In the genomic region with DNA sequence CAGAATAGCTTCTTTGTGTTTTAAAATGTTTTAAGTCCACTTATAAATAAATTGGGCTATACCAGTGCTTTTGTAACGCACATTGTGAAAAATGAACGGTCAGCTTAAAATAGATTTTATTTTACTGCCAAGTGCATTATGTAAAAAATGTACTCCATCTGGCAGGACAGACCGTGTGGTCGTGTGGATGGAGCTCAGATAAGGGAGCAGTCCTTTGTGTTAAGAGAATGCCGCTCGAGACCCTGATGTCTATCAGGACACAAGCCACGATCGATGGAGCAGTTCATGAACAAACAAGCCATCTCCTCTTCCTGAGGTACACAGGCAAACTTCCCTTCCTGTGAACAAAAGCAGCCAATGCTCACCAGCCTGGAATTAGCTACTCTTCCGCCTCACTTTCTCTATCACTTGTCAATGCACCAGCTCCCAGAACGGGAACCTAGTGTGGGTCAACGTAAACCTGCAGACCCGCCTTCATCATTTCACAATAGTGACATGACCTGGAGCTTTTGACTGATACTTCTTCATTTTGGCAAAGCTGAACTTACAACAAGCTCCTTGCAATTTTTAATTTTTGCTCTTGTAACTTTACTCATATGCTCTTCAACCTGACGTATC, we compare ENCODE assay signal across 26 cellular contexts.
DNase-seq lines count a peak whose midpoint lies in the region; ATAC-seq, FAIRE-seq and TF ChIP-seq lines count a peak whose summit lies in the region.
"Had no signal": no experiment of that assay in that cellular context is flagged by ENCODE, and none has a peak within 500 bp of the region (broad histone marks: within the 10 kb centered on the region; RNA-seq: fewer than 3 reads in every experiment).

No MANE protein-coding gene starts in this region.

- H4K20me1 ChIP-seq in K562 (replicated peaks; ENCODE audit: control insufficient read depth, insufficient read depth, low read length): no peaks in the 10 kb centered on the region

- intact Hi-C loops in K562 (cut with micrococcal nuclease): no loop called here

- TF ChIP-seq CTCF in HL-60 (IDR thresholded peaks at IDR 0.05; ENCODE audit: insufficient read depth, low read length) (no peak), K562 (IDR thresholded peaks at IDR 0.05 in 2 of 3, conservative IDR thresholded peaks at IDR 0.05 in 1 of 3; ENCODE audit: insufficient read depth in 2 of 3, low read depth in 1 of 3, low read length in 3 of 3) (no peak)

- no peaks in the 10 kb centered on the region for H3K4me1 ChIP-seq in K562 (replicated peaks in 1 of 2; ENCODE audit: control insufficient read depth in 2 of 2, insufficient read depth in 2 of 2, low read length in 2 of 2)
- H3K4me1 ChIP-seq: BE2C, pancreas had no signal

- no peak for ATAC-seq in K562
- ATAC-seq in HG03469 (IDR thresholded peaks at IDR 0.05; ENCODE audit: unreplicated experiment): no peak
- ATAC-seq: activated CD8-positive, alpha-beta memory T cell treated with anti-CD3 and anti-CD28 coated beads, Interleukin-2, amount 10 ng/mL, durations not matched to agents 7 days and 5 days; activated naive CD8-positive, alpha-beta T cell treated with anti-CD3 and anti-CD28 coated beads, Interleukin-2, amount 50 U/mL, for 24 hours; CD8-positive, alpha-beta T cell; pancreas had no signal

- in situ Hi-C loops in K562 (cut with MboI): no loop called here

- no peaks in the 10 kb centered on the region for H3K79me2 ChIP-seq in K562 (ENCODE audit: control insufficient read depth, insufficient read depth, low read length)

- POLR2A ChIA-PET in K562 (lab: Yijun Ruan, JAX): interaction anchor here (0.6 kb wide), 1 partner anchor 194 kb away, joined by 4 read pairs; no protein-coding TSS in a partner anchor

- H3K36me3 ChIP-seq in K562 (ENCODE audit: control insufficient read depth, insufficient read depth, low read length): no peaks in the 10 kb centered on the region
- H3K36me3 ChIP-seq: BE2C, esophagus squamous epithelium, pancreas had no signal

- H2AFZ ChIP-seq in K562 (ENCODE audit: low read depth, low read length): peak overlapping the region; percentile 34; the same call in 1 of the 2 replicates

- FAIRE-seq in K562 (lab: Jason Lieb, UNC): no peak
- FAIRE-seq: frontal cortex, pancreas, TTC549, urothelium cell line had no signal

- no peaks in the 10 kb centered on the region for H3K27me3 ChIP-seq in HL-60 (ENCODE audit: insufficient read depth, poor library complexity, severe bottlenecking)
- H3K27me3 ChIP-seq in K562 (ENCODE audit: control insufficient read depth in 2 of 2, insufficient read depth in 2 of 2, low read length in 2 of 2): no peaks in the 10 kb centered on the region
- H3K27me3 ChIP-seq: BE2C, esophagus squamous epithelium, pancreas had no signal

- CTCF ChIA-PET in K562 (lab: Yijun Ruan, JAX; ENCODE audit: low intra/inter-chr PET ratio): no interaction called here

- H3K27ac ChIP-seq in HL-60 (replicated peaks) (peak overlapping the region; percentile 44), K562 (ENCODE audit: extremely low read depth, low read depth, low read length) (no peak overlapping the region)
- H3K27ac ChIP-seq: esophagus squamous epithelium, pancreas, SK-N-MC had no signal

- H3K9me1 ChIP-seq in K562 (ENCODE audit: control insufficient read depth, insufficient read depth, low read length): no peaks in the 10 kb centered on the region

- H3K4me2 ChIP-seq in K562 (ENCODE audit: insufficient read depth, low read length): no peak overlapping the region

- H3K4me3 ChIP-seq in HL-60 (replicated peaks; ENCODE audit: insufficient read depth, low read length): 0 out of 2 replicates have a peak overlapping the region, but pooled peaks have one; percentile 14
- H3K4me3 ChIP-seq in K562: no peak overlapping the region
- H3K4me3 ChIP-seq: esophagus squamous epithelium, pancreas, SK-N-MC had no signal

- DNase-seq in HL-60 (ENCODE audit: low read depth in 1 of 2, low spot score in 1 of 2) (peak; percentile 54 to 85), NOMO-1 (lab: John Stamatoyannopoulos, UW; ENCODE audit: unreplicated experiment in 2 of 2) (peak; percentile 79 to 89), K562 (ENCODE audit: extremely low read depth in 1 of 4, low spot score in 3 of 4) (no peak), lung microvascular endothelial cell (ENCODE audit: low read depth in 2 of 2) (peak; percentile 28 to 81), amniotic stem cell (lab: John Stamatoyannopoulos, UW) (no peak)
- no peak for DNase-seq in stimulated activated CD4-positive, alpha-beta T cell treated with anti-CD3 and anti-CD28 coated beads, Interleukin-15, amount 100 ng/mL, for 24 hours
- no peak for DNase-seq in central memory CD4-positive, alpha-beta T cell
- DNase-seq: activated CD8-positive, alpha-beta memory T cell treated with anti-CD3 and anti-CD28 coated beads, Interleukin-2, amount 10 ng/mL, durations not matched to agents 7 days and 5 days; activated naive CD4-positive, alpha-beta T cell; activated naive CD8-positive, alpha-beta T cell treated with anti-CD3 and anti-CD28 coated beads, Interleukin-2, amount 50 U/mL, for 24 hours; BE2C; CD8-positive, alpha-beta T cell; esophagus squamous epithelium; NCI-H1417; NCI-H2081; NCI-H2227 treated with DMSO at 0.1 percent for 48 hours; NCI-H526 treated with DMSO at 0.1 percent for 48 hours; nephron progenitor cell; pancreas; RPMI8226; stimulated activated naive CD4-positive, alpha-beta T cell had no signal

- no peak for TF ChIP-seq POLR2A in K562 (conservative IDR thresholded peaks at IDR 0.05)

- no peak overlapping the region for H3K9ac ChIP-seq in K562 (ENCODE audit: insufficient read depth in 1 of 2, low read depth in 2 of 2, low read length in 2 of 2)

- no peaks in the 10 kb centered on the region for H3K9me3 ChIP-seq in K562 (replicated peaks; ENCODE audit: control insufficient read depth, insufficient read depth, low read depth, low read length)
- H3K9me3 ChIP-seq: BE2C, esophagus squamous epithelium, pancreas had no signal

- under 1% methylated on average over 13 of the region's 13 CpGs for WGBS in K562 (ENCODE audit: insufficient coverage, low coverage, missing lambda C conversion rate)

- no peak for TF ChIP-seq EP300 in K562 (IDR thresholded peaks at IDR 0.05; ENCODE audit: low read length)

- BruUV-seq in K562 (replicated peaks; lab: Mats Ljungman, UMichigan): no TSS peak

- TF ChIP-seq RAD21 in K562 (CRISPR knock-in tag; conservative IDR thresholded peaks at IDR 0.05 in 1 of 2, IDR thresholded peaks at IDR 0.05 in 1 of 2): no peak

TF ChIP-seq in K562, 482 proteins besides CTCF, POLR2A, EP300 and RAD21:
- no peak for TF ChIP-seq ATF1 (CRISPR knock-in tag; IDR thresholded peaks at IDR 0.05)
- no peak for TF ChIP-seq ATF1 (tag; IDR thresholded peaks at IDR 0.05)
- TF ChIP-seq MTF1 (CRISPR knock-in tag; IDR thresholded peaks at IDR 0.05; ENCODE audit: borderline replicate concordance): no peak
- TF ChIP-seq TAF1 (IDR thresholded peaks at IDR 0.05; ENCODE audit: control insufficient read depth, extremely low read depth, insufficient read depth, low read length, severe bottlenecking): no peak
- TF ChIP-seq CEBPB (tag; IDR thresholded peaks at IDR 0.05): 0 out of 2 replicates have a peak, but pooled peaks have one; percentile 10
- TF ChIP-seq, protein P1, sequence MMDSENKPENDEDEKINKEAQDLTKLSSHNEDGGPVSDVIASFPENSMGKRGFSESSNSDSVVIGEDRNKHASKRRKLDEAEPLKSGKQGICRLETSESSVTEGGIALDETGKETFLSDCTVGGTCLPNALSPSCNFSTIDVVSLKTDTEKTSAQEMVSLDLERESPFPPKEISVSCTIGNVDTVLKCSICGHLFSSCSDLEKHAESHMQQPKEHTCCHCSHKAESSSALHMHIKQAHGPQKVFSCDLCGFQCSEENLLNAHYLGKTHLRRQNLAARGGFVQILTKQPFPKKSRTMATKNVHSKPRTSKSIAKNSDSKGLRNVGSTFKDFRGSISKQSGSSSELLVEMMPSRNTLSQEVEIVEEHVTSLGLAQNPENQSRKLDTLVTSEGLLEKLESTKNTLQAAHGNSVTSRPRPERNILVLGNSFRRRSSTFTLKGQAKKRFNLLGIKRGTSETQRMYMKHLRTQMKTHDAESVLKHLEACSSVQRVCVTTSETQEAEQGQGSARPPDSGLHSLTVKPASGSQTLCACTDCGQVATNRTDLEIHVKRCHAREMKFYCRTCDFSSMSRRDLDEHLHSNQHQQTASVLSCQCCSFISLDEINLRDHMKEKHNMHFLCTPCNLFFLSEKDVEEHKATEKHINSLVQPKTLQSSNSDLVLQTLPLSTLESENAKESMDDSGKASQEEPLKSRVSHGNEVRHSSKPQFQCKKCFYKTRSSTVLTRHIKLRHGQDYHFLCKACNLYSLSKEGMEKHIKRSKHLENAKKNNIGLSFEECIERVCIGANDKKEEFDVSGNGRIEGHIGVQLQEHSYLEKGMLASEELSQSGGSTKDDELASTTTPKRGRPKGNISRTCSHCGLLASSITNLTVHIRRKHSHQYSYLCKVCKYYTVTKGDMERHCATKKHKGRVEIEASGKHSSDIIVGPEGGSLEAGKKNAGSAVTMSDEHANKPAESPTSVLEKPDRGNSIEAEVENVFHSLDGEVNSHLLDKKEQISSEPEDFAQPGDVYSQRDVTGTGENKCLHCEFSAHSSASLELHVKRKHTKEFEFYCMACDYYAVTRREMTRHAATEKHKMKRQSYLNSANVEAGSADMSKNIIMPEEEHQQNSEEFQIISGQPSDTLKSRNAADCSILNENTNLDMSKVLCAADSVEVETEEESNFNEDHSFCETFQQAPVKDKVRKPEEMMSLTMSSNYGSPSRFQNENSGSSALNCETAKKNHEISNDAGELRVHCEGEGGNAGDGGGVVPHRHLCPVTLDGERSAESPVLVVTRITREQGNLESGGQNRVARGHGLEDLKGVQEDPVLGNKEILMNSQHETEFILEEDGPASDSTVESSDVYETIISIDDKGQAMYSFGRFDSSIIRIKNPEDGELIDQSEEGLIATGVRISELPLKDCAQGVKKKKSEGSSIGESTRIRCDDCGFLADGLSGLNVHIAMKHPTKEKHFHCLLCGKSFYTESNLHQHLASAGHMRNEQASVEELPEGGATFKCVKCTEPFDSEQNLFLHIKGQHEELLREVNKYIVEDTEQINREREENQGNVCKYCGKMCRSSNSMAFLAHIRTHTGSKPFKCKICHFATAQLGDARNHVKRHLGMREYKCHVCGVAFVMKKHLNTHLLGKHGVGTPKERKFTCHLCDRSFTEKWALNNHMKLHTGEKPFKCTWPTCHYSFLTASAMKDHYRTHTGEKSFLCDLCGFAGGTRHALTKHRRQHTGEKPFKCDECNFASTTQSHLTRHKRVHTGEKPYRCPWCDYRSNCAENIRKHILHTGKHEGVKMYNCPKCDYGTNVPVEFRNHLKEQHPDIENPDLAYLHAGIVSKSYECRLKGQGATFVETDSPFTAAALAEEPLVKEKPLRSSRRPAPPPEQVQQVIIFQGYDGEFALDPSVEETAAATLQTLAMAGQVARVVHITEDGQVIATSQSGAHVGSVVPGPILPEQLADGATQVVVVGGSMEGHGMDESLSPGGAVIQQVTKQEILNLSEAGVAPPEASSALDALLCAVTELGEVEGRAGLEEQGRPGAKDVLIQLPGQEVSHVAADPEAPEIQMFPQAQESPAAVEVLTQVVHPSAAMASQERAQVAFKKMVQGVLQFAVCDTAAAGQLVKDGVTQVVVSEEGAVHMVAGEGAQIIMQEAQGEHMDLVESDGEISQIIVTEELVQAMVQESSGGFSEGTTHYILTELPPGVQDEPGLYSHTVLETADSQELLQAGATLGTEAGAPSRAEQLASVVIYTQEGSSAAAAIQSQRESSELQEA (IDR thresholded peaks at IDR 0.05; ENCODE audit: low read depth): no peak

Comparison
In these comparisons a context has a peak if more than half of its experiments do, and no peak if none do; other contexts are left out.
1. DNase-seq: peak in HL-60 (2 of 2), NOMO-1 (2 of 2) and lung microvascular endothelial cell (2 of 2); none in K562 (0 of 4), stimulated activated CD4-positive, alpha-beta T cell treated with anti-CD3 and anti-CD28 coated beads, Interleukin-15, amount 100 ng/mL, for 24 hours (single experiment), amniotic stem cell (single experiment) and central memory CD4-positive, alpha-beta T cell (single experiment).